ENCODE assay signal across 14 cellular contexts in the genomic region with DNA sequence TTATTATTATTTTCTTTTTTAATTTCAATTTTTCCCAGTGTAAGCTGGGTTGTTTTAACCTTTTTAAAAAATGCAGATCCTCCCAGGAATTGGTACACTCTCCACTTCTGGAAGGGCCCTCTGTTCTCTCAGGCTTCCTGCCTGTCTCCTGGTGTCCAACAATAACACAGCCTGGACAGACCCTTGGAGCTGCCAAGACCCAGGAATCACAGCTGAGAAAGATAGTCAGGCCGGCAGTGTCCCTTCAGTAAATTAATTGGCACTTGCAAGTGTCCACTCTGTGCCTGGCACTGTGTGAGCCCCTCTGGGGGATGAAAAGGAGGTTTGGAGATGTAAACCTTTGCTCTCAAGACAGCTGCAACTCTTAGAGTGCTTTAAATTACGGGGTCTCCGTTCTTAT.
DNase-seq lines count a peak whose midpoint lies in the region; ATAC-seq and TF ChIP-seq lines count a peak whose summit lies in the region.
"Had no signal": no experiment of that assay in that cellular context is flagged by ENCODE, and none has a peak within 500 bp of the region (broad histone marks: within the 10 kb centered on the region; RNA-seq: fewer than 3 reads in every experiment).

No MANE protein-coding gene starts in this region.

- peaks cover 43% of the 10 kb centered on the region for H3K36me3 Mint-ChIP-seq in neural crest cell (ENCODE audit: low read depth)
- H3K36me3 Mint-ChIP-seq: IgD-negative memory B cell had no signal

- H3K9me3 ChIP-seq in MG63 (no peaks in the 10 kb centered on the region), aorta (ENCODE audit: control insufficient read depth, low read length) (no peaks in the 10 kb centered on the region)

- 19 to 32% methylated on average over 3 of the region's 3 CpGs for WGBS in aorta, 2 donors

- intact Hi-C loops in left cardiac atrium (cut with DNase I): no loop called here
- intact Hi-C loops in aorta (cut with DNase I): no loop called here

- no peaks in the 10 kb centered on the region for H3K27me3 Mint-ChIP-seq in neural crest cell (ENCODE audit: low read depth)

- TF ChIP-seq CTCF in neural crest cell (conservative IDR thresholded peaks at IDR 0.05): no peak

- ATAC-seq in left cardiac atrium (peak; percentile 71 to 82), aorta (ENCODE audit: low FRiP score) (peak; percentile 73), HG02938 (IDR thresholded peaks at IDR 0.05; ENCODE audit: unreplicated experiment) (no peak)

- no peak overlapping the region for H3K4me3 ChIP-seq in MG63
- H3K4me3 ChIP-seq in aorta (ENCODE audit: low read length in 2 of 2): no peak overlapping the region

- peak overlapping the region in 1 of 2 donors; percentile 58 for H3K27ac ChIP-seq in aorta (ENCODE audit: low read depth in 1 of 2, low read length in 2 of 2)

- H3K27ac Mint-ChIP-seq in neural crest cell (ENCODE audit: unreplicated experiment): peak overlapping the region; percentile 3
- H3K27ac Mint-ChIP-seq: B cell; CD4-positive, alpha-beta T cell had no signal

- DNase-seq in MG63 (peak; percentile 6), left cardiac atrium (no peak), neural crest cell (ENCODE audit: low read depth, low spot score) (no peak), aorta (no peak), COLO668 (lab: John Stamatoyannopoulos, UW; ENCODE audit: unreplicated experiment) (no peak)
- DNase-seq in activated CD4-positive, alpha-beta T cell treated with anti-CD3 and anti-CD28 coated beads, Interleukin-2, amount 50 U/mL, for 1 hour: no peak
- DNase-seq: C1 segment of cervical spinal cord; CD4-positive, alpha-beta T cell; DMS79; GOT3; H9 had no signal

- no peaks in the 10 kb centered on the region for H3K4me1 ChIP-seq in aorta (ENCODE audit: control insufficient read depth in 1 of 2, insufficient read depth in 2 of 2, low read length in 2 of 2)

- H3K9me3 Mint-ChIP-seq in neural crest cell: peaks cover 8% of the 10 kb centered on the region

- H3K4me1 Mint-ChIP-seq in neural crest cell: peaks cover 72% of the 10 kb centered on the region
- H3K4me1 Mint-ChIP-seq: B cell, IgD-negative memory B cell had no signal

- no peak overlapping the region for H3K4me3 Mint-ChIP-seq in neural crest cell
- H3K4me3 Mint-ChIP-seq: B cell; CD4-positive, alpha-beta T cell; H9; IgD-negative memory B cell had no signal

- H3K36me3 ChIP-seq in MG63: no peaks in the 10 kb centered on the region
- H3K36me3 ChIP-seq in aorta (ENCODE audit: control insufficient read depth in 1 of 2, insufficient read depth in 2 of 2, low read length in 1 of 2): no peaks in the 10 kb centered on the region

- no peaks in the 10 kb centered on the region for H3K27me3 ChIP-seq in MG63
- no peaks in the 10 kb centered on the region for H3K27me3 ChIP-seq in aorta (ENCODE audit: control insufficient read depth in 1 of 2, insufficient read depth in 2 of 2, low read length in 1 of 2)
